8 cellular contexts compared by ENCODE assay signal in genomic region chr12:121223283-121223946, GRCh38. TPM values are rescaled to one million over a fixed set of nuclear protein-coding genes. Genes with fewer than 3 reads are reported as not detected.
DNase-seq lines count a peak whose midpoint lies in the region; ATAC-seq and TF ChIP-seq lines count a peak whose summit lies in the region.

No MANE protein-coding gene starts in this region.

- H3F3A ChIP-seq in MM.1S (ENCODE audit: insufficient read depth, low read length) = peaks cover 3% of the 10 kb centered on the region; the same call in 1 of the 2 replicates

- H3K36me3 ChIP-seq in WERI-Rb-1 (no peaks in the 10 kb centered on the region), heart right ventricle (peaks cover 0 to 76% (median 9%) of the 10 kb centered on the region in 9 donors), MM.1S (replicated peaks; ENCODE audit: insufficient read depth, low read length) (no peaks in the 10 kb centered on the region)

- no peak overlapping the region for H3K4me3 ChIP-seq in WERI-Rb-1 (ENCODE audit: low read depth, low read length)
- no peak overlapping the region for H3K4me3 ChIP-seq in heart right ventricle
- H3K4me3 ChIP-seq in MM.1S (ENCODE audit: low read length) = no peak overlapping the region

- intact Hi-C loops in heart right ventricle (cut with DNase I) = loop anchor here in 1 of 10 donors (10.0 kb wide), 1 partner anchor 109 kb away; no protein-coding TSS in a partner anchor

- H3K9ac ChIP-seq in MM.1S (ENCODE audit: low read length) = no peak overlapping the region

- 84 to 88% methylated on average over 15 of the region's 15 CpGs for WGBS in heart right ventricle, 2 donors

- H3K27me3 ChIP-seq in WERI-Rb-1 (ENCODE audit: insufficient read depth, low read depth, severe bottlenecking) (no peaks in the 10 kb centered on the region), heart right ventricle (no peaks in the 10 kb centered on the region), MM.1S (replicated peaks; ENCODE audit: insufficient read depth, low read length) (no peaks in the 10 kb centered on the region)

- no peak overlapping the region for H2AFZ ChIP-seq in MM.1S (ENCODE audit: low read length)

- peak; percentile 36 for DNase-seq in stimulated activated CD4-positive, alpha-beta T cell treated with anti-CD3 and anti-CD28 coated beads, Interleukin-12 subunit alpha, Interleukin-12 subunit beta, amount 100 ng/mL, for 4 hours
- no peak for DNase-seq in stimulated activated CD4-positive, alpha-beta T cell treated with anti-CD3 and anti-CD28 coated beads, Interleukin-2, amount 100 ng/mL, for 48 hours
- DNase-seq in WERI-Rb-1 = peak; percentile 41
- DNase-seq in hypothalamus (lab: John Stamatoyannopoulos, UW) = no peak
- DNase-seq in heart right ventricle = no peak
- DNase-seq in NCI-H1105 treated with DMSO at 0.1 percent for 48 hours (lab: John Stamatoyannopoulos, UW) = no peak
- DNase-seq in MM.1S = no peak

- no peaks in the 10 kb centered on the region for H3K79me2 ChIP-seq in MM.1S (ENCODE audit: low read length)

- peak; percentile 22 for ATAC-seq in esophagus mucosa
- ATAC-seq in heart right ventricle = no peak

- TF ChIP-seq CTCF in WERI-Rb-1 (IDR thresholded peaks at IDR 0.05; ENCODE audit: low read depth, low read length) (peak; percentile 71), heart right ventricle (IDR thresholded peaks at IDR 0.05) (peak in 1 of 9 donors; percentile 29), MM.1S (IDR thresholded peaks at IDR 0.05; ENCODE audit: low read length) (no peak)

- H3K9me2 ChIP-seq in MM.1S (replicated peaks; ENCODE audit: insufficient read depth, low read length) = no peaks in the 10 kb centered on the region

- H3K4me1 ChIP-seq in heart right ventricle (peaks cover 0 to 14% (median 0%) of the 10 kb centered on the region in 9 donors), MM.1S (ENCODE audit: low read length) (0 out of 2 replicates have a peak, but pooled peaks cover 4% of the 10 kb centered on the region)

- H3K27ac ChIP-seq in WERI-Rb-1 (no peak overlapping the region), heart right ventricle (peak overlapping the region in 1 of 10 donors; percentile 36), MM.1S (ENCODE audit: low read length) (no peak overlapping the region)

- no peak overlapping the region for H3K4me2 ChIP-seq in MM.1S (ENCODE audit: low read depth, low read length)

- H4K20me1 ChIP-seq in MM.1S (ENCODE audit: insufficient read depth, low read length) = no peaks in the 10 kb centered on the region

- H3K9me3 ChIP-seq in WERI-Rb-1 (ENCODE audit: severe bottlenecking) = no peaks in the 10 kb centered on the region
- no peaks in the 10 kb centered on the region for H3K9me3 ChIP-seq in heart right ventricle
- H3K9me3 ChIP-seq in MM.1S (replicated peaks; ENCODE audit: insufficient read depth, low read length) = no peaks in the 10 kb centered on the region

RNA-seq across cellular contexts. Expression of gene P2RX4, which starts 13.5 kb away (rescaled TPM):
- 5.0 TPM for total RNA-seq in esophagus mucosa
- total RNA-seq in heart right ventricle = 10 to 100 TPM in 1 of 10 donors, 1 to 10 TPM in 9; 3.7 to 12.6 (median 5.5) TPM
- 10 to 100 TPM in 1 of 2 donors, 1 to 10 TPM in 1; 4.4 to 10.6 TPM for polyA plus RNA-seq in heart right ventricle

Comparison
In these comparisons a context has a peak if more than half of its experiments do, and no peak if none do; other contexts are left out.
1. DNase-seq: peak in stimulated activated CD4-positive, alpha-beta T cell treated with anti-CD3 and anti-CD28 coated beads, Interleukin-12 subunit alpha, Interleukin-12 subunit beta, amount 100 ng/mL, for 4 hours (single experiment) and WERI-Rb-1 (single experiment); none in stimulated activated CD4-positive, alpha-beta T cell treated with anti-CD3 and anti-CD28 coated beads, Interleukin-2, amount 100 ng/mL, for 48 hours (0 of 2), hypothalamus (0 of 51), heart right ventricle (0 of 2), NCI-H1105 treated with DMSO at 0.1 percent for 48 hours (single experiment) and MM.1S (single experiment).